11 cellular contexts compared by ENCODE assay signal in the genomic region with DNA sequence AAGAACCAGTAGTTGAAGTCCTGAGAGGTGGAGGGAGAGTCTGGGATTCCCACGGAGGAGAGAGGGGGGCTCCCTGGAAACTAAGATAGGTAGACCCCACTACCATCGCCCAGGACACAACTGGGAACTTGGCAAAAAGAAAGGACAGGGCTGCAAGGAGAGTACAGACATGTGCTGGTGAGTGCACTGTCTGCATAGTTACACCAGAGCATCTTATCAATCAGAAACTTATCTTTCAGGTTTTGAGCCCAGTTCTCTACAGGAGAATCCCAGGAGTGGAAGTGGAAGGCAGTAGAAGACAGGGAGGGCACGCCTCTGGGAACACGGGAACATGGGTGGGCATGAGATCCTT. TPM values are rescaled to one million over a fixed set of nuclear protein-coding genes. Genes with fewer than 3 reads are reported as not detected.
DNase-seq lines count a peak whose midpoint lies in the region; ATAC-seq, FAIRE-seq and TF ChIP-seq lines count a peak whose summit lies in the region.
"Had no signal": no experiment of that assay in that cellular context is flagged by ENCODE, and none has a peak within 500 bp of the region (broad histone marks: within the 10 kb centered on the region; RNA-seq: fewer than 3 reads in every experiment).

No MANE protein-coding gene starts in this region.

- no peak for TF ChIP-seq CTCF in liver (IDR thresholded peaks at IDR 0.05; ENCODE audit: low read depth, low read length, missing input control)
- TF ChIP-seq CTCF in HepG2 (CRISPR knock-in tag; IDR thresholded peaks at IDR 0.05): no peak

- peak overlapping the region; percentile 96 for H2BK120ac ChIP-seq in mesenchymal stem cell (ENCODE audit: low read depth, low read length)

- no TSS peak for BruUV-seq in HepG2 (replicated peaks; lab: Mats Ljungman, UMichigan)

- H2BK15ac ChIP-seq in mesenchymal stem cell (ENCODE audit: low read depth, poor library complexity, severe bottlenecking): peak overlapping the region; percentile 91

- H3K9me3 ChIP-seq in liver (ENCODE audit: control insufficient read depth in 4 of 4, low read length in 3 of 4): no peaks in the 10 kb centered on the region
- H3K9me3 ChIP-seq in HepG2 (ENCODE audit: low read length): no peaks in the 10 kb centered on the region
- no peaks in the 10 kb centered on the region for H3K9me3 ChIP-seq in mesenchymal stem cell (ENCODE audit: control insufficient read depth, low read length)

- H3K4me3 Mint-ChIP-seq in activated CD4-positive, alpha-beta memory T cell treated with anti-CD3 and anti-CD28 coated beads, Interleukin-2, amount 10 ng/mL, durations not matched to agents 7 days and 5 days: peak overlapping the region; percentile 66
- H3K4me3 Mint-ChIP-seq: endodermal cell, nephron had no signal

- no peak overlapping the region for H2AFZ ChIP-seq in HepG2 (ENCODE audit: low read length)
- H2AFZ ChIP-seq in mesenchymal stem cell (ENCODE audit: low read depth, low read length): no peak overlapping the region

- POLR2A ChIA-PET in HepG2 (lab: Yijun Ruan, JAX): no interaction called here
- POLR2A ChIA-PET in activated CD4-positive, alpha-beta memory T cell treated with anti-CD3 and anti-CD28 coated beads, Interleukin-2, amount 10 ng/mL, durations not matched to agents 7 days and 5 days (lab: Charles Lee): interaction anchor here (0.7 to 34.7 kb wide), 13 partner anchors 8 to 179 kb away, joined by 3 to 1578 read pairs (median 5); partner anchors contain the start of genes ATP6V1G2, BAG6, C6orf47 and DDX39B

- no peak for TF ChIP-seq POLR2A in HepG2 (IDR thresholded peaks at IDR 0.05; ENCODE audit: insufficient read depth in 1 of 2, low read depth in 2 of 2, low read length in 2 of 2)

- peaks cover 0 to 22% (median 7%) of the 10 kb centered on the region in 4 donors for H3K4me1 ChIP-seq in liver (ENCODE audit: control insufficient read depth in 4 of 4, insufficient read depth in 4 of 4, low read length in 3 of 4)
- no peaks in the 10 kb centered on the region for H3K4me1 ChIP-seq in HepG2 (ENCODE audit: insufficient read depth, low read length)
- H3K4me1 ChIP-seq in mesenchymal stem cell (ENCODE audit: control insufficient read depth, insufficient read depth, low read depth, low read length): peaks cover 25% of the 10 kb centered on the region

- H4K8ac ChIP-seq in mesenchymal stem cell (ENCODE audit: low read length): peak overlapping the region; percentile 20

- H3K9me3 Mint-ChIP-seq in activated CD4-positive, alpha-beta memory T cell treated with anti-CD3 and anti-CD28 coated beads, Interleukin-2, amount 10 ng/mL, durations not matched to agents 7 days and 5 days: no peaks in the 10 kb centered on the region
- H3K9me3 Mint-ChIP-seq: endodermal cell, nephron had no signal

- ATAC-seq in HepG2 (no peak), GM21381 (IDR thresholded peaks at IDR 0.05; ENCODE audit: unreplicated experiment) (no peak)

- H3K23ac ChIP-seq in mesenchymal stem cell (ENCODE audit: low read length in 2 of 2): peak overlapping the region in 1 of 2 experiments; percentile 61

- CTCF ChIA-PET in HepG2 (lab: Yijun Ruan, JAX; ENCODE audit: low intra/inter-chr PET ratio, low total read pairs): no interaction called here
- CTCF ChIA-PET in activated CD4-positive, alpha-beta memory T cell treated with anti-CD3 and anti-CD28 coated beads, Interleukin-2, amount 10 ng/mL, durations not matched to agents 7 days and 5 days (lab: Charles Lee): interaction anchor here (0.6 to 24.6 kb wide), 10 partner anchors 8 to 97 kb away, joined by 3 to 751 read pairs (median 4); partner anchors contain the start of genes LTB, NCR3 and TNF

- H3K27me3 Mint-ChIP-seq in activated CD4-positive, alpha-beta memory T cell treated with anti-CD3 and anti-CD28 coated beads, Interleukin-2, amount 10 ng/mL, durations not matched to agents 7 days and 5 days: peaks cover 24% of the 10 kb centered on the region

- H3K4me2 ChIP-seq in HepG2 (ENCODE audit: low read depth, low read length) (no peak overlapping the region), mesenchymal stem cell (ENCODE audit: low read length, poor library complexity, severe bottlenecking) (no peak overlapping the region)

- in situ Hi-C loops in HepG2 (cut with HindIII; ENCODE audit: extremely low pct_ligation_motif_present, low pct_unique_long_range_greater_than_20kb): no loop called here

- peak overlapping the region; percentile 57 for H2AK5ac ChIP-seq in mesenchymal stem cell (ENCODE audit: low read length, severe bottlenecking)

- peak overlapping the region; percentile 55 to 84 for H3K27ac ChIP-seq in liver (ENCODE audit: low read depth in 1 of 2, low read length in 2 of 2)
- H3K27ac ChIP-seq in HepG2 (ENCODE audit: extremely low read length, insufficient read depth, low read length): no peak overlapping the region
- H3K27ac ChIP-seq in mesenchymal stem cell (ENCODE audit: low read length, poor library complexity, severe bottlenecking): peak overlapping the region; percentile 85

- peaks cover 68% of the 10 kb centered on the region for H3K4me1 Mint-ChIP-seq in activated CD4-positive, alpha-beta memory T cell treated with anti-CD3 and anti-CD28 coated beads, Interleukin-2, amount 10 ng/mL, durations not matched to agents 7 days and 5 days
- H3K4me1 Mint-ChIP-seq: endodermal cell, nephron had no signal

- peaks cover 54% of the 10 kb centered on the region for H3K36me3 Mint-ChIP-seq in activated CD4-positive, alpha-beta memory T cell treated with anti-CD3 and anti-CD28 coated beads, Interleukin-2, amount 10 ng/mL, durations not matched to agents 7 days and 5 days (ENCODE audit: low read depth)

- H3K27ac Mint-ChIP-seq in activated CD4-positive, alpha-beta memory T cell treated with anti-CD3 and anti-CD28 coated beads, Interleukin-2, amount 10 ng/mL, durations not matched to agents 7 days and 5 days: peak overlapping the region; percentile 61
- H3K27ac Mint-ChIP-seq: endodermal cell had no signal

- intact Hi-C loops in HepG2 (cut with micrococcal nuclease; ENCODE audit: unreplicated experiment): no loop called here

- no peak for FAIRE-seq in HepG2 (lab: Jason Lieb, UNC)

- H2BK12ac ChIP-seq in mesenchymal stem cell (ENCODE audit: low read length in 2 of 2): peak overlapping the region; percentile 59 to 93

- H3K79me2 ChIP-seq in HepG2 (ENCODE audit: insufficient read depth, low read length): no peaks in the 10 kb centered on the region

- H4K91ac ChIP-seq in mesenchymal stem cell (ENCODE audit: low read length): peak overlapping the region; percentile 45

- H3K36me3 ChIP-seq in liver (ENCODE audit: control insufficient read depth in 4 of 4, insufficient read depth in 3 of 4, low read depth in 1 of 4, low read length in 3 of 4): peaks cover 6 to 14% (median 9%) of the 10 kb centered on the region in 4 donors
- peaks cover 21 to 38% of the 10 kb centered on the region in 2 experiments; a peak in 4 of 5 replicates for H3K36me3 ChIP-seq in HepG2 (replicated peaks in 1 of 2; ENCODE audit: control insufficient read depth in 1 of 2, insufficient read depth in 2 of 2, low read length in 2 of 2)
- H3K36me3 ChIP-seq in mesenchymal stem cell (ENCODE audit: control insufficient read depth in 1 of 2, insufficient read depth in 2 of 2, low read depth in 1 of 2, low read length in 2 of 2): peaks cover 31 to 56% of the 10 kb centered on the region in 2 experiments
- peaks cover 11% of the 10 kb centered on the region for H3K36me3 ChIP-seq in H7 (replicated peaks; ENCODE audit: control insufficient read depth, insufficient read depth, low read length)

- H3K4ac ChIP-seq in mesenchymal stem cell (ENCODE audit: low read depth in 1 of 2, low read length in 2 of 2): peak overlapping the region; percentile 5

- TF ChIP-seq RAD21 in liver (IDR thresholded peaks at IDR 0.05) (no peak), HepG2 (CRISPR knock-in tag; IDR thresholded peaks at IDR 0.05) (no peak)

- H3K79me1 ChIP-seq in mesenchymal stem cell (replicated peaks; ENCODE audit: low read length, poor library complexity, severe bottlenecking): peaks cover 20% of the 10 kb centered on the region

- TF ChIP-seq EP300 in HepG2 (IDR thresholded peaks at IDR 0.05; ENCODE audit: low read depth in 2 of 2, low read length in 2 of 2) (no peak), HepG2 (CRISPR knock-in tag; IDR thresholded peaks at IDR 0.05; ENCODE audit: borderline replicate concordance) (no peak)

- H2BK5ac ChIP-seq in mesenchymal stem cell (ENCODE audit: low read depth, low read length, poor library complexity, severe bottlenecking): peak overlapping the region; percentile 48

- H3K27me3 ChIP-seq in liver (ENCODE audit: control insufficient read depth in 4 of 4, insufficient read depth in 4 of 4, low read length in 3 of 4) (no peaks in the 10 kb centered on the region), HepG2 (ENCODE audit: control insufficient read depth in 1 of 2, insufficient read depth in 2 of 2, low read length in 2 of 2) (no peaks in the 10 kb centered on the region), mesenchymal stem cell (ENCODE audit: control insufficient read depth in 1 of 2, insufficient read depth in 1 of 2, low read length in 2 of 2) (no peaks in the 10 kb centered on the region), H7 (ENCODE audit: control insufficient read depth, insufficient read depth, low read length) (no peaks in the 10 kb centered on the region)

- no peaks in the 10 kb centered on the region for H4K20me1 ChIP-seq in HepG2 (ENCODE audit: insufficient read depth, low read length)

- DNase-seq in HepG2 (ENCODE audit: low spot score): no peak
- DNase-seq in activated CD4-positive, alpha-beta memory T cell treated with anti-CD3 and anti-CD28 coated beads, Interleukin-2, amount 10 ng/mL, durations not matched to agents 7 days and 5 days: no peak
- no peak for DNase-seq in mesenchymal stem cell
- DNase-seq in cerebellar nuclear complex (lab: John Stamatoyannopoulos, UW): no peak
- DNase-seq in H7: no peak
- DNase-seq in NCI-H1417 treated with DMSO at 0.1 percent for 48 hours (lab: John Stamatoyannopoulos, UW): no peak
- DNase-seq: endodermal cell had no signal

- H3K9ac ChIP-seq in liver (ENCODE audit: low read depth in 1 of 2, low read length in 2 of 2) (no peak overlapping the region), HepG2 (ENCODE audit: insufficient read depth, low read depth, low read length) (no peak overlapping the region), mesenchymal stem cell (ENCODE audit: low read length) (peak overlapping the region; percentile 18)

- H3K4me3 ChIP-seq in liver (ENCODE audit: low read depth in 1 of 3, low read length in 3 of 3): no peak overlapping the region
- no peak overlapping the region for H3K4me3 ChIP-seq in HepG2 (replicated peaks in 1 of 3; ENCODE audit: insufficient read depth in 1 of 3, low read depth in 2 of 3, low read length in 3 of 3)
- no peak overlapping the region for H3K4me3 ChIP-seq in mesenchymal stem cell (ENCODE audit: insufficient read depth in 1 of 2, low read depth in 1 of 2, low read length in 2 of 2)
- no peak overlapping the region for H3K4me3 ChIP-seq in H7 (ENCODE audit: insufficient read depth, low read depth, low read length)

- WGBS in liver: 58% methylated on average over 4 of the region's 4 CpGs
- 85% methylated on average over 4 of the region's 4 CpGs for WGBS in HepG2 (ENCODE audit: low lambda C conversion rate)
- WGBS in mesenchymal stem cell: 55% methylated on average over 4 of the region's 4 CpGs

- H3K14ac ChIP-seq in mesenchymal stem cell (ENCODE audit: low read length in 2 of 2): peak overlapping the region in 1 of 2 experiments; percentile 6

- peak overlapping the region; percentile 93 to 95 for H3K18ac ChIP-seq in mesenchymal stem cell (ENCODE audit: low read depth in 1 of 2, low read length in 2 of 2)

RNA-seq across cellular contexts. Expression of gene NFKBIL1, which starts 12.2 kb away (rescaled TPM):
- total RNA-seq in liver (1 to 10 TPM; 6.7 to 8.0 TPM), HepG2 (2016; rRNA removed; fragmentation: Illumina TruSeq; extraction: Trizol) (13.9 and 19.5 TPM in 2 replicates)
- polyA plus RNA-seq in liver (1 to 10 TPM; 3.3 to 9.6 TPM), HepG2 (2011; rRNA removed) (9.7 and 13.7 TPM in 2 replicates)
- 18.2 and 19.6 TPM in 2 replicates for total RNA-seq in HepG2 (2016; cell fraction: cytosol; rRNA removed; fragmentation: Illumina TruSeq; extraction: Trizol; ENCODE audit: low read depth)
- total RNA-seq in HepG2 (2016; cell fraction: insoluble cytoplasmic fraction; rRNA removed; fragmentation: Illumina TruSeq; extraction: Trizol): 16.9 and 19.7 TPM in 2 replicates
- total RNA-seq in HepG2 (2016; cell fraction: membrane; rRNA removed; fragmentation: Illumina TruSeq; extraction: Trizol): 24.8 and 27.5 TPM in 2 replicates
- 11.6 and 12.4 TPM in 2 replicates for total RNA-seq in HepG2 (2016; cell fraction: nucleus; rRNA removed; fragmentation: Illumina TruSeq; extraction: Trizol)
- 13.1 and 20.6 TPM in 2 replicates for polyA plus RNA-seq in HepG2 (2011; cell fraction: cytosol; rRNA removed)
- polyA plus RNA-seq in HepG2 (2011; cell fraction: nucleus; rRNA removed): 18.8 and 23.1 TPM in 2 replicates
- 11.6 and 15.0 TPM in 2 replicates for polyA plus RNA-seq in HepG2 (2012)
- 19.6 and 20.1 TPM in 2 replicates for polyA plus RNA-seq in HepG2 (2016; cell fraction: cytosol; fragmentation: Illumina TruSeq; extraction: Trizol; ENCODE audit: low read depth)
- polyA plus RNA-seq in HepG2 (2016; cell fraction: insoluble cytoplasmic fraction; fragmentation: Illumina TruSeq; extraction: Trizol; ENCODE audit: low read depth): 16.2 and 18.3 TPM in 2 replicates
- polyA plus RNA-seq in HepG2 (2016; cell fraction: membrane; fragmentation: Illumina TruSeq; extraction: Trizol; ENCODE audit: low read depth): 21.4 and 23.3 TPM in 2 replicates
- polyA plus RNA-seq in HepG2 (2016; cell fraction: nucleus; fragmentation: Illumina TruSeq; extraction: Trizol; ENCODE audit: insufficient read depth, low read depth): 16.4 and 17.5 TPM in 2 replicates
- 7.5 and 37.6 TPM in 2 replicates for polyA minus RNA-seq in HepG2 (2011; rRNA and poly(A)+ RNA removed; ENCODE audit: low replicate concordance)
- 9.1 and 9.4 TPM in 2 replicates for polyA minus RNA-seq in HepG2 (2011; cell fraction: cytosol; rRNA and poly(A)+ RNA removed)
- polyA minus RNA-seq in HepG2 (2011; cell fraction: nucleus; rRNA and poly(A)+ RNA removed): 8.3 and 8.9 TPM in 2 replicates
- total RNA-seq in activated CD4-positive, alpha-beta memory T cell treated with anti-CD3 and anti-CD28 coated beads, Interleukin-2, amount 10 ng/mL, durations not matched to agents 7 days and 5 days: 10 to 100 TPM; 22.8 to 23.6 TPM
- polyA plus RNA-seq in mesenchymal stem cell (2013, experiment 1 of 2): 19.3 TPM
- 17.1 TPM for polyA plus RNA-seq in mesenchymal stem cell (2013, experiment 2 of 2)
- 33.2 and 34.2 TPM in 2 replicates for total RNA-seq in H7 (2014; rRNA removed; shearing (Covaris generic))

RNA-seq across cellular contexts. Expression of gene LTA, which starts 12.5 kb away (rescaled TPM):
- not detected for total RNA-seq in liver
- under 1 TPM in 1 of 2 donors, not detected in 1; 0.05 TPM for polyA plus RNA-seq in liver
- total RNA-seq in HepG2 (2016; rRNA removed; fragmentation: Illumina TruSeq; extraction: Trizol): not detected in 2 replicates
- not detected in 2 replicates for total RNA-seq in HepG2 (2016; cell fraction: cytosol; rRNA removed; fragmentation: Illumina TruSeq; extraction: Trizol; ENCODE audit: low read depth)
- not detected in 2 replicates for total RNA-seq in HepG2 (2016; cell fraction: insoluble cytoplasmic fraction; rRNA removed; fragmentation: Illumina TruSeq; extraction: Trizol)
- not detected in 2 replicates for total RNA-seq in HepG2 (2016; cell fraction: membrane; rRNA removed; fragmentation: Illumina TruSeq; extraction: Trizol)
- not detected in 2 replicates for total RNA-seq in HepG2 (2016; cell fraction: nucleus; rRNA removed; fragmentation: Illumina TruSeq; extraction: Trizol)
- 0.09 TPM in 1 of 2 replicates, not detected in the other for polyA plus RNA-seq in HepG2 (2011; rRNA removed)
- polyA plus RNA-seq in HepG2 (2011; cell fraction: cytosol; rRNA removed): 0.04 TPM in 1 of 2 replicates, not detected in the other
- 0.09 TPM in 1 of 2 replicates, not detected in the other for polyA plus RNA-seq in HepG2 (2011; cell fraction: nucleus; rRNA removed)
- 0.09 TPM in 1 of 2 replicates, not detected in the other for polyA plus RNA-seq in HepG2 (2012)
- polyA plus RNA-seq in HepG2 (2016; cell fraction: cytosol; fragmentation: Illumina TruSeq; extraction: Trizol; ENCODE audit: low read depth): not detected in 2 replicates
- not detected in 2 replicates for polyA plus RNA-seq in HepG2 (2016; cell fraction: insoluble cytoplasmic fraction; fragmentation: Illumina TruSeq; extraction: Trizol; ENCODE audit: low read depth)
- polyA plus RNA-seq in HepG2 (2016; cell fraction: membrane; fragmentation: Illumina TruSeq; extraction: Trizol; ENCODE audit: low read depth): not detected in 2 replicates
- not detected in 2 replicates for polyA plus RNA-seq in HepG2 (2016; cell fraction: nucleus; fragmentation: Illumina TruSeq; extraction: Trizol; ENCODE audit: insufficient read depth, low read depth)
- not detected in 2 replicates for polyA minus RNA-seq in HepG2 (2011; rRNA and poly(A)+ RNA removed; ENCODE audit: low replicate concordance)
- not detected in 2 replicates for polyA minus RNA-seq in HepG2 (2011; cell fraction: cytosol; rRNA and poly(A)+ RNA removed)
- not detected in 2 replicates for polyA minus RNA-seq in HepG2 (2011; cell fraction: nucleus; rRNA and poly(A)+ RNA removed)
- 10 to 100 TPM; 37.2 to 38.4 TPM for total RNA-seq in activated CD4-positive, alpha-beta memory T cell treated with anti-CD3 and anti-CD28 coated beads, Interleukin-2, amount 10 ng/mL, durations not matched to agents 7 days and 5 days
- polyA plus RNA-seq in mesenchymal stem cell (2013, experiment 1 of 2): 0.06 TPM
- not detected for polyA plus RNA-seq in mesenchymal stem cell (2013, experiment 2 of 2)
- total RNA-seq in H7 (2014; rRNA removed; shearing (Covaris generic)): 0.44 TPM in 1 of 2 replicates, not detected in the other
- total RNA-seq: endodermal cell, MCF 10A had no signal

RNA-seq across cellular contexts. Expression of gene ATP6V1G2, which starts 13.2 kb away (rescaled TPM):
- under 1 TPM; 0.14 to 0.17 TPM for total RNA-seq in liver
- polyA plus RNA-seq in liver: under 1 TPM; 0.35 to 0.36 TPM
- 0.27 TPM in 1 of 2 replicates, not detected in the other for total RNA-seq in HepG2 (2016; rRNA removed; fragmentation: Illumina TruSeq; extraction: Trizol)
- not detected in 2 replicates for total RNA-seq in HepG2 (2016; cell fraction: cytosol; rRNA removed; fragmentation: Illumina TruSeq; extraction: Trizol; ENCODE audit: low read depth)
- 0.25 and 0.35 TPM in 2 replicates for total RNA-seq in HepG2 (2016; cell fraction: insoluble cytoplasmic fraction; rRNA removed; fragmentation: Illumina TruSeq; extraction: Trizol)
- total RNA-seq in HepG2 (2016; cell fraction: membrane; rRNA removed; fragmentation: Illumina TruSeq; extraction: Trizol): 0.15 TPM in 1 of 2 replicates, not detected in the other
- 0.50 TPM in 1 of 2 replicates, not detected in the other for total RNA-seq in HepG2 (2016; cell fraction: nucleus; rRNA removed; fragmentation: Illumina TruSeq; extraction: Trizol)
- polyA plus RNA-seq in HepG2 (2011; rRNA removed): 0.83 and 1.2 TPM in 2 replicates
- 0.35 and 0.47 TPM in 2 replicates for polyA plus RNA-seq in HepG2 (2011; cell fraction: cytosol; rRNA removed)
- 1.1 and 2.1 TPM in 2 replicates for polyA plus RNA-seq in HepG2 (2011; cell fraction: nucleus; rRNA removed)
- 0.87 and 1.0 TPM in 2 replicates for polyA plus RNA-seq in HepG2 (2012)
- 0.10 and 0.18 TPM in 2 replicates for polyA plus RNA-seq in HepG2 (2016; cell fraction: cytosol; fragmentation: Illumina TruSeq; extraction: Trizol; ENCODE audit: low read depth)
- polyA plus RNA-seq in HepG2 (2016; cell fraction: insoluble cytoplasmic fraction; fragmentation: Illumina TruSeq; extraction: Trizol; ENCODE audit: low read depth): 0.52 and 0.60 TPM in 2 replicates
- 0.19 and 0.40 TPM in 2 replicates for polyA plus RNA-seq in HepG2 (2016; cell fraction: membrane; fragmentation: Illumina TruSeq; extraction: Trizol; ENCODE audit: low read depth)
- 0.81 and 0.89 TPM in 2 replicates for polyA plus RNA-seq in HepG2 (2016; cell fraction: nucleus; fragmentation: Illumina TruSeq; extraction: Trizol; ENCODE audit: insufficient read depth, low read depth)
- 0.19 TPM in 1 of 2 replicates, not detected in the other for polyA minus RNA-seq in HepG2 (2011; rRNA and poly(A)+ RNA removed; ENCODE audit: low replicate concordance)
- polyA minus RNA-seq in HepG2 (2011; cell fraction: cytosol; rRNA and poly(A)+ RNA removed): not detected in 2 replicates
- 0.52 and 1.2 TPM in 2 replicates for polyA minus RNA-seq in HepG2 (2011; cell fraction: nucleus; rRNA and poly(A)+ RNA removed)
- 1 to 10 TPM; 2.7 to 3.8 TPM for total RNA-seq in activated CD4-positive, alpha-beta memory T cell treated with anti-CD3 and anti-CD28 coated beads, Interleukin-2, amount 10 ng/mL, durations not matched to agents 7 days and 5 days
- 1.7 TPM for polyA plus RNA-seq in mesenchymal stem cell (2013, experiment 1 of 2)
- polyA plus RNA-seq in mesenchymal stem cell (2013, experiment 2 of 2): 1.5 TPM
- total RNA-seq in H7 (2014; rRNA removed; shearing (Covaris generic)): 3.5 and 7.0 TPM in 2 replicates

RNA-seq across cellular contexts. Expression of gene TNF, which starts 15.8 kb away (rescaled TPM):
- total RNA-seq in liver (under 1 TPM; 0.19 to 0.42 TPM), HepG2 (2016; rRNA removed; fragmentation: Illumina TruSeq; extraction: Trizol) (not detected in 2 replicates)
- polyA plus RNA-seq in liver (under 1 TPM in 1 of 2 donors, not detected in 1; 0.06 TPM), HepG2 (2011; rRNA removed) (not detected in 2 replicates)
- total RNA-seq in HepG2 (2016; cell fraction: cytosol; rRNA removed; fragmentation: Illumina TruSeq; extraction: Trizol; ENCODE audit: low read depth): not detected in 2 replicates
- 0.09 and 0.10 TPM in 2 replicates for total RNA-seq in HepG2 (2016; cell fraction: insoluble cytoplasmic fraction; rRNA removed; fragmentation: Illumina TruSeq; extraction: Trizol)
- total RNA-seq in HepG2 (2016; cell fraction: membrane; rRNA removed; fragmentation: Illumina TruSeq; extraction: Trizol): 0.15 TPM in 1 of 2 replicates, not detected in the other
- not detected in 2 replicates for total RNA-seq in HepG2 (2016; cell fraction: nucleus; rRNA removed; fragmentation: Illumina TruSeq; extraction: Trizol)
- not detected in 2 replicates for polyA plus RNA-seq in HepG2 (2011; cell fraction: cytosol; rRNA removed)
- not detected in 2 replicates for polyA plus RNA-seq in HepG2 (2011; cell fraction: nucleus; rRNA removed)
- polyA plus RNA-seq in HepG2 (2012): not detected in 2 replicates
- not detected in 2 replicates for polyA plus RNA-seq in HepG2 (2016; cell fraction: cytosol; fragmentation: Illumina TruSeq; extraction: Trizol; ENCODE audit: low read depth)
- not detected in 2 replicates for polyA plus RNA-seq in HepG2 (2016; cell fraction: insoluble cytoplasmic fraction; fragmentation: Illumina TruSeq; extraction: Trizol; ENCODE audit: low read depth)
- not detected in 2 replicates for polyA plus RNA-seq in HepG2 (2016; cell fraction: membrane; fragmentation: Illumina TruSeq; extraction: Trizol; ENCODE audit: low read depth)
- polyA plus RNA-seq in HepG2 (2016; cell fraction: nucleus; fragmentation: Illumina TruSeq; extraction: Trizol; ENCODE audit: insufficient read depth, low read depth): 0.28 TPM in 1 of 2 replicates, not detected in the other
- polyA minus RNA-seq in HepG2 (2011; rRNA and poly(A)+ RNA removed; ENCODE audit: low replicate concordance): 0.26 TPM in 1 of 2 replicates, not detected in the other
- not detected in 2 replicates for polyA minus RNA-seq in HepG2 (2011; cell fraction: cytosol; rRNA and poly(A)+ RNA removed)
- not detected in 2 replicates for polyA minus RNA-seq in HepG2 (2011; cell fraction: nucleus; rRNA and poly(A)+ RNA removed)
- total RNA-seq in activated CD4-positive, alpha-beta memory T cell treated with anti-CD3 and anti-CD28 coated beads, Interleukin-2, amount 10 ng/mL, durations not matched to agents 7 days and 5 days: 100 to 1,000 TPM; 124 to 130 TPM
- polyA plus RNA-seq in mesenchymal stem cell (2013, experiment 1 of 2): not detected
- polyA plus RNA-seq in mesenchymal stem cell (2013, experiment 2 of 2): 0.03 TPM
- total RNA-seq in H7 (2014; rRNA removed; shearing (Covaris generic)): not detected in 2 replicates
- total RNA-seq: endodermal cell, MCF 10A had no signal

RNA-seq across cellular contexts. Expression of gene DDX39B, which starts 17.8 kb away (rescaled TPM):
- total RNA-seq in liver: 100 to 1,000 TPM; 151 to 254 TPM
- 100 to 1,000 TPM in 1 of 2 donors, 10 to 100 TPM in 1; 75.0 to 120 TPM for polyA plus RNA-seq in liver
- 570 and 737 TPM in 2 replicates for total RNA-seq in HepG2 (2016; rRNA removed; fragmentation: Illumina TruSeq; extraction: Trizol)
- 100 and 118 TPM in 2 replicates for total RNA-seq in HepG2 (2016; cell fraction: cytosol; rRNA removed; fragmentation: Illumina TruSeq; extraction: Trizol; ENCODE audit: low read depth)
- 551 and 741 TPM in 2 replicates for total RNA-seq in HepG2 (2016; cell fraction: insoluble cytoplasmic fraction; rRNA removed; fragmentation: Illumina TruSeq; extraction: Trizol)
- 185 and 202 TPM in 2 replicates for total RNA-seq in HepG2 (2016; cell fraction: membrane; rRNA removed; fragmentation: Illumina TruSeq; extraction: Trizol)
- total RNA-seq in HepG2 (2016; cell fraction: nucleus; rRNA removed; fragmentation: Illumina TruSeq; extraction: Trizol): 358 and 385 TPM in 2 replicates
- polyA plus RNA-seq in HepG2 (2011; rRNA removed): 650 and 678 TPM in 2 replicates
- polyA plus RNA-seq in HepG2 (2011; cell fraction: cytosol; rRNA removed): 412 and 551 TPM in 2 replicates
- polyA plus RNA-seq in HepG2 (2011; cell fraction: nucleus; rRNA removed): 1,695 and 1,727 TPM in 2 replicates
- polyA plus RNA-seq in HepG2 (2012): 442 and 447 TPM in 2 replicates
- 114 and 121 TPM in 2 replicates for polyA plus RNA-seq in HepG2 (2016; cell fraction: cytosol; fragmentation: Illumina TruSeq; extraction: Trizol; ENCODE audit: low read depth)
- polyA plus RNA-seq in HepG2 (2016; cell fraction: insoluble cytoplasmic fraction; fragmentation: Illumina TruSeq; extraction: Trizol; ENCODE audit: low read depth): 480 and 493 TPM in 2 replicates
- 169 and 185 TPM in 2 replicates for polyA plus RNA-seq in HepG2 (2016; cell fraction: membrane; fragmentation: Illumina TruSeq; extraction: Trizol; ENCODE audit: low read depth)
- polyA plus RNA-seq in HepG2 (2016; cell fraction: nucleus; fragmentation: Illumina TruSeq; extraction: Trizol; ENCODE audit: insufficient read depth, low read depth): 1,220 and 1,229 TPM in 2 replicates
- 1,218 and 1,293 TPM in 2 replicates for polyA minus RNA-seq in HepG2 (2011; rRNA and poly(A)+ RNA removed; ENCODE audit: low replicate concordance)
- 205 and 230 TPM in 2 replicates for polyA minus RNA-seq in HepG2 (2011; cell fraction: cytosol; rRNA and poly(A)+ RNA removed)
- 632 and 651 TPM in 2 replicates for polyA minus RNA-seq in HepG2 (2011; cell fraction: nucleus; rRNA and poly(A)+ RNA removed)
- 100 to 1,000 TPM; 427 to 434 TPM for total RNA-seq in activated CD4-positive, alpha-beta memory T cell treated with anti-CD3 and anti-CD28 coated beads, Interleukin-2, amount 10 ng/mL, durations not matched to agents 7 days and 5 days
- polyA plus RNA-seq in mesenchymal stem cell (2013, experiment 1 of 2): 151 TPM
- polyA plus RNA-seq in mesenchymal stem cell (2013, experiment 2 of 2): 154 TPM
- total RNA-seq in H7 (2014; rRNA removed; shearing (Covaris generic)): 787 and 872 TPM in 2 replicates

Comparison
In these comparisons a context has a peak if more than half of its experiments do, and no peak if none do; other contexts are left out.
1. RNA of gene LTA, which starts 12.5 kb away (total RNA-seq): 37.2 to 38.4 TPM in activated CD4-positive, alpha-beta memory T cell treated with anti-CD3 and anti-CD28 coated beads, Interleukin-2, amount 10 ng/mL, durations not matched to agents 7 days and 5 days; not detected in liver, not detected in HepG2 and 0.44 TPM in H7; every median in the first group is over 10 times any median in the second.